1 cellular context compared by ENCODE assay signal in genomic region chr5:179805529-179806249, GRCh38.
TF ChIP-seq lines count a peak whose summit lies in the region.

No MANE protein-coding gene starts in this region.

TF ChIP-seq in K562, 482 proteins besides CTCF, POLR2A, EP300 and RAD21 (continues in another document):
- TF ChIP-seq UBTF (IDR thresholded peaks at IDR 0.05; ENCODE audit: borderline replicate concordance in 1 of 2, low read depth in 2 of 2, low read length in 2 of 2): peak; percentile 69 to 85; a peak in 2 of 4 replicates
- TF ChIP-seq NR2C2 (CRISPR knock-in tag; IDR thresholded peaks at IDR 0.05): 0 out of 2 replicates have a peak, but pooled peaks have one; percentile 58
- TF ChIP-seq NR2C2 (tag; IDR thresholded peaks at IDR 0.05): no peak
- TF ChIP-seq FOXP1 (CRISPR knock-in tag; IDR thresholded peaks at IDR 0.05): peak; percentile 81
- TF ChIP-seq, protein P1, sequence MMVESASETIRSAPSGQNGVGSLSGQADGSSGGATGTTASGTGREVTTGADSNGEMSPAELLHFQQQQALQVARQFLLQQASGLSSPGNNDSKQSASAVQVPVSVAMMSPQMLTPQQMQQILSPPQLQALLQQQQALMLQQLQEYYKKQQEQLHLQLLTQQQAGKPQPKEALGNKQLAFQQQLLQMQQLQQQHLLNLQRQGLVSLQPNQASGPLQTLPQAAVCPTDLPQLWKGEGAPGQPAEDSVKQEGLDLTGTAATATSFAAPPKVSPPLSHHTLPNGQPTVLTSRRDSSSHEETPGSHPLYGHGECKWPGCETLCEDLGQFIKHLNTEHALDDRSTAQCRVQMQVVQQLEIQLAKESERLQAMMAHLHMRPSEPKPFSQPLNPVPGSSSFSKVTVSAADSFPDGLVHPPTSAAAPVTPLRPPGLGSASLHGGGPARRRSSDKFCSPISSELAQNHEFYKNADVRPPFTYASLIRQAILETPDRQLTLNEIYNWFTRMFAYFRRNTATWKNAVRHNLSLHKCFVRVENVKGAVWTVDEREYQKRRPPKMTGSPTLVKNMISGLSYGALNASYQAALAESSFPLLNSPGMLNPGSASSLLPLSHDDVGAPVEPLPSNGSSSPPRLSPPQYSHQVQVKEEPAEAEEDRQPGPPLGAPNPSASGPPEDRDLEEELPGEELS (CRISPR knock-in tag; IDR thresholded peaks at IDR 0.05; ENCODE audit: borderline replicate concordance): peak; percentile 56; the same call in 1 of the 2 replicates
- TF ChIP-seq E2F6 (IDR thresholded peaks at IDR 0.05; ENCODE audit: borderline replicate concordance in 1 of 2, extremely low read depth in 1 of 2, insufficient read depth in 1 of 2, insufficient read length in 1 of 2, low read depth in 1 of 2, low read length in 1 of 2, poor library complexity in 1 of 2, severe bottlenecking in 1 of 2): peak in 1 of 2 experiments; percentile 85
- peak; percentile 37; the same call in 1 of the 2 replicates for TF ChIP-seq POLR2AphosphoS5 (IDR thresholded peaks at IDR 0.05; ENCODE audit: control insufficient read depth, insufficient read depth, low read depth, low read length)
- peak; percentile 67; the same call in 1 of the 2 replicates for TF ChIP-seq MGA (IDR thresholded peaks at IDR 0.05)
- TF ChIP-seq, protein P2, sequence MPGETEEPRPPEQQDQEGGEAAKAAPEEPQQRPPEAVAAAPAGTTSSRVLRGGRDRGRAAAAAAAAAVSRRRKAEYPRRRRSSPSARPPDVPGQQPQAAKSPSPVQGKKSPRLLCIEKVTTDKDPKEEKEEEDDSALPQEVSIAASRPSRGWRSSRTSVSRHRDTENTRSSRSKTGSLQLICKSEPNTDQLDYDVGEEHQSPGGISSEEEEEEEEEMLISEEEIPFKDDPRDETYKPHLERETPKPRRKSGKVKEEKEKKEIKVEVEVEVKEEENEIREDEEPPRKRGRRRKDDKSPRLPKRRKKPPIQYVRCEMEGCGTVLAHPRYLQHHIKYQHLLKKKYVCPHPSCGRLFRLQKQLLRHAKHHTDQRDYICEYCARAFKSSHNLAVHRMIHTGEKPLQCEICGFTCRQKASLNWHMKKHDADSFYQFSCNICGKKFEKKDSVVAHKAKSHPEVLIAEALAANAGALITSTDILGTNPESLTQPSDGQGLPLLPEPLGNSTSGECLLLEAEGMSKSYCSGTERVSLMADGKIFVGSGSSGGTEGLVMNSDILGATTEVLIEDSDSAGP (CRISPR knock-in tag; IDR thresholded peaks at IDR 0.05): 0 out of 2 replicates have a peak, but pooled peaks have one; percentile 26
- no peak for TF ChIP-seq TAF9B (IDR thresholded peaks at IDR 0.05; ENCODE audit: partially characterized antibody)
- no peak for TF ChIP-seq PHB2 (IDR thresholded peaks at IDR 0.05; ENCODE audit: low read depth)
- TF ChIP-seq ETV6 (IDR thresholded peaks at IDR 0.05; ENCODE audit: borderline replicate concordance in 1 of 2, low read depth in 2 of 2, low read length in 1 of 2): no peak
- peak; percentile 76; the same call in 1 of the 2 replicates for TF ChIP-seq ETV6 (CRISPR knock-in tag; IDR thresholded peaks at IDR 0.05; ENCODE audit: borderline replicate concordance)
- 0 out of 2 replicates have a peak, but pooled peaks have one; percentile 52 for TF ChIP-seq GABPA (tag; conservative IDR thresholded peaks at IDR 0.05; ENCODE audit: low read depth)
- TF ChIP-seq NFE2 (IDR thresholded peaks at IDR 0.05; ENCODE audit: low read depth): no peak
- TF ChIP-seq RBBP5 (IDR thresholded peaks at IDR 0.05; ENCODE audit: borderline replicate concordance, insufficient read depth, low read length, poor library complexity, severe bottlenecking): peak; percentile 40
- peak; percentile 19 for TF ChIP-seq RBM22 (IDR thresholded peaks at IDR 0.05; ENCODE audit: low read depth, low read length, poor library complexity, severe bottlenecking)
- TF ChIP-seq KAT7 (CRISPR knock-in tag; IDR thresholded peaks at IDR 0.05; ENCODE audit: borderline replicate concordance): 0 out of 2 replicates have a peak, but pooled peaks have one; percentile 67
- peak; percentile 69 for TF ChIP-seq L3MBTL2 (IDR thresholded peaks at IDR 0.05)
- TF ChIP-seq RBM14 (IDR thresholded peaks at IDR 0.05; ENCODE audit: borderline replicate concordance, insufficient read depth, low read depth, low read length): no peak
- TF ChIP-seq ZNF449 (CRISPR knock-in tag; IDR thresholded peaks at IDR 0.05): no peak
- no peak for TF ChIP-seq ZBTB8A (IDR thresholded peaks at IDR 0.05; ENCODE audit: partially characterized antibody)
- TF ChIP-seq TFAP4 (CRISPR knock-in tag; IDR thresholded peaks at IDR 0.05; ENCODE audit: borderline replicate concordance): peak; percentile 54; the same call in 1 of the 2 replicates
- peak; percentile 46; the same call in 1 of the 2 replicates for TF ChIP-seq AFF4 (CRISPR knock-in tag; IDR thresholded peaks at IDR 0.05)
- no peak; the same call in 1 of the 2 replicates for TF ChIP-seq ATF1 (CRISPR knock-in tag; IDR thresholded peaks at IDR 0.05)
- TF ChIP-seq ATF1 (tag; IDR thresholded peaks at IDR 0.05): 0 out of 2 replicates have a peak, but pooled peaks have one; percentile 33
